8 cellular contexts compared by ENCODE assay signal in the genomic region with DNA sequence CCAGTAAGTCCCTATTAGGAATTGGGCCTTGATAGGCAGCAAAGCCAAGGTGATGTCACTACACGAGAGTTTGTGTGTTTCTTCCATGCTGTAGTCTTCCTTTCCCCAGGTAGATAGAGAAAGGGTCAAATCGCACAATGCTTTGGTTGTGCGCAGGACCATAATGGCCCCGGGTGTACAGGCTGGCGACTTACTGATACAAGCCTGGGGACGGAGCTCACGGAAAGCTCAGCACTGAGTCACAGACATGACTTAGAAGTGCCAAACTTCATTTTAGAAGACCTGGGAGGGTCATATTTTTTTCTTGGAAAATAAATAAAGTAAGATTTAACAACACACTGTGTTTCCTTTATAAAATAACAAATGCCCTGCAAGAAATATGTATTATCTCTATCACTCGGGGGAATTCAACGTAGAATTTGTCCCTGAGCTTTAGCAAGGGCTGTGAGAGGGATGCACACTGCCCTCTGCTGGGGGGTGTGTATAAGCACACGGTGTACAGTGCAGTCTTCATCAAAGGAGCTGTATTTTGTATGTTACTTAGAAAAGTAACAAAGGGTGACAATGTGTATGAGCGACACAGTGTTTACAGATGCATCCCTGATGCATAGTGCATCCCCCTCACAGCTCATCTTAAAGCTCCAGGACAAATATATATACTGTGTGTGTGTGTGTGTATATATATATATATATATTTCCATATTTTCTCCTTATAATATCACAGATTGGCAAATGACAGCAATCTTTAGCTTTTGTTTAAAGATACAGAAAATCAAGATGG.
DNase-seq lines count a peak whose midpoint lies in the region; ATAC-seq and TF ChIP-seq lines count a peak whose summit lies in the region.
"Had no signal": no experiment of that assay in that cellular context is flagged by ENCODE, and none has a peak within 500 bp of the region (broad histone marks: within the 10 kb centered on the region; RNA-seq: fewer than 3 reads in every experiment).

No MANE protein-coding gene starts in this region.

- TF ChIP-seq CTCF in GM10266 (IDR thresholded peaks at IDR 0.05; ENCODE audit: control insufficient read depth, insufficient read depth, low read depth, missing control alignments) = peak; percentile 82

- no peaks in the 10 kb centered on the region for H3K36me3 ChIP-seq in skeletal muscle satellite cell (ENCODE audit: insufficient read depth, low read length)

- H3K4me2 ChIP-seq in skeletal muscle satellite cell (ENCODE audit: low read length) = peak overlapping the region; percentile 12

- ATAC-seq in GM21723 (IDR thresholded peaks at IDR 0.05; ENCODE audit: unreplicated experiment) = peak; percentile 90

- peak overlapping the region; percentile 26 for H3K9ac ChIP-seq in skeletal muscle satellite cell (ENCODE audit: low read depth, low read length)

- peaks cover 15% of the 10 kb centered on the region for H3K4me1 ChIP-seq in skeletal muscle satellite cell (ENCODE audit: control insufficient read depth, insufficient read depth, low read length)

- peak; percentile 31 for DNase-seq in GM10266 (ENCODE audit: extremely low spot score)
- peak; percentile 6 for DNase-seq in HuH-7.5 (ENCODE audit: low spot score)
- peak; percentile 85 for DNase-seq in SK-MEL-5 (ENCODE audit: low read depth, low spot score)
- DNase-seq in amniotic epithelial cell (ENCODE audit: low read depth) = peak; percentile 66
- DNase-seq in hepatic stellate cell (ENCODE audit: low spot score) = peak; percentile 27

- H3K9me3 ChIP-seq in skeletal muscle satellite cell (replicated peaks; ENCODE audit: low read length) = no peaks in the 10 kb centered on the region

- in situ Hi-C loops in SK-MEL-5 (cut with HindIII; ENCODE audit: low pct_unique_long_range_greater_than_20kb, low sequenced_read_pairs) = no loop called here

- H3K4me3 ChIP-seq in skeletal muscle satellite cell (ENCODE audit: low read length) = no peak overlapping the region
- H3K4me3 ChIP-seq: skin epidermis had no signal

- H3K27me3 ChIP-seq in skeletal muscle satellite cell (ENCODE audit: control insufficient read depth, insufficient read depth, low read length) = no peaks in the 10 kb centered on the region

Comparison
In these comparisons a context has a peak if more than half of its experiments do, and no peak if none do; other contexts are left out.
1. DNase-seq: peak in every context shown above with its lines; median percentile 85 in SK-MEL-5; 66 in amniotic epithelial cell; 31 in GM10266; 27 in hepatic stellate cell; 6 in HuH-7.5.